1 cellular context compared by ENCODE assay signal in genomic region chr19:40159744-40160143, GRCh38.
TF ChIP-seq lines count a peak whose summit lies in the region.

No MANE protein-coding gene starts in this region.

TF ChIP-seq in HepG2, 621 proteins besides CTCF, POLR2A, EP300 and RAD21 (continued from another document and continues in another):
- TF ChIP-seq GTF2F1 (IDR thresholded peaks at IDR 0.05; ENCODE audit: low read length) (no peak), TERF1 (CRISPR knock-in tag; IDR thresholded peaks at IDR 0.05) (no peak), KLF16 (CRISPR knock-in tag; IDR thresholded peaks at IDR 0.05) (no peak), ZZZ3 (CRISPR knock-in tag; IDR thresholded peaks at IDR 0.05; ENCODE audit: borderline replicate concordance) (no peak), NFYC (CRISPR knock-in tag; IDR thresholded peaks at IDR 0.05) (no peak), SNAPC2 (CRISPR knock-in tag; IDR thresholded peaks at IDR 0.05) (no peak), PAXIP1 (CRISPR knock-in tag; conservative IDR thresholded peaks at IDR 0.05) (peak; percentile 66), ZNF740 (CRISPR knock-in tag; IDR thresholded peaks at IDR 0.05) (no peak), FOXP4 (CRISPR knock-in tag; IDR thresholded peaks at IDR 0.05) (no peak), ZNF44 (CRISPR knock-in tag; IDR thresholded peaks at IDR 0.05) (no peak), ZNF354B (CRISPR knock-in tag; IDR thresholded peaks at IDR 0.05) (no peak), MBNL3 (CRISPR knock-in tag; conservative IDR thresholded peaks at IDR 0.05) (no peak), NR2C2 (CRISPR knock-in tag; IDR thresholded peaks at IDR 0.05; ENCODE audit: borderline replicate concordance) (no peak), IRF9 (CRISPR knock-in tag; IDR thresholded peaks at IDR 0.05; ENCODE audit: borderline replicate concordance) (no peak), DPF2 (CRISPR knock-in tag; IDR thresholded peaks at IDR 0.05; ENCODE audit: borderline replicate concordance, low read depth) (no peak), ZFP91 (CRISPR knock-in tag; IDR thresholded peaks at IDR 0.05; ENCODE audit: borderline replicate concordance) (no peak), ZBTB44 (CRISPR knock-in tag; IDR thresholded peaks at IDR 0.05) (no peak), ARID3A (IDR thresholded peaks at IDR 0.05; ENCODE audit: low read depth, low read length) (no peak), TFDP1 (CRISPR knock-in tag; IDR thresholded peaks at IDR 0.05; ENCODE audit: borderline replicate concordance) (no peak), BCL3 (CRISPR knock-in tag; IDR thresholded peaks at IDR 0.05) (no peak), ZNF430 (CRISPR knock-in tag; IDR thresholded peaks at IDR 0.05) (no peak), ZNF644 (CRISPR knock-in tag; IDR thresholded peaks at IDR 0.05; ENCODE audit: low read depth) (peak; percentile 66; the same call in 1 of the 2 replicates), ZNF543 (CRISPR knock-in tag; IDR thresholded peaks at IDR 0.05) (no peak), ZNF646 (CRISPR knock-in tag; IDR thresholded peaks at IDR 0.05) (no peak), ZNF800 (CRISPR knock-in tag; IDR thresholded peaks at IDR 0.05) (no peak), FOXO1 (CRISPR knock-in tag; IDR thresholded peaks at IDR 0.05) (peak; percentile 60; the same call in 1 of the 2 replicates), TARDBP (CRISPR knock-in tag; IDR thresholded peaks at IDR 0.05) (peak; percentile 30; the same call in 1 of the 2 replicates), MAFK (conservative IDR thresholded peaks at IDR 0.05 in 1 of 2, IDR thresholded peaks at IDR 0.05 in 1 of 2; ENCODE audit: low read length in 2 of 2) (no peak)
